In genomic region chr2:108968619-108969018, GRCh38 we compare ENCODE assay signal across 1 cellular context.
TF ChIP-seq lines count a peak whose summit lies in the region.

No MANE protein-coding gene starts in this region.

TF ChIP-seq in WTC11, 78 proteins besides CTCF, POLR2A, EP300 and RAD21 (continued from another document):
- TF ChIP-seq IRF1 (CRISPR knock-in tag; IDR thresholded peaks at IDR 0.05), result no peak
- no peak for TF ChIP-seq JAZF1 (CRISPR knock-in tag; IDR thresholded peaks at IDR 0.05)
- TF ChIP-seq RELA (CRISPR knock-in tag; IDR thresholded peaks at IDR 0.05; ENCODE audit: borderline replicate concordance), result no peak
- no peak for TF ChIP-seq SMAD4 (CRISPR knock-in tag; IDR thresholded peaks at IDR 0.05)
- no peak for TF ChIP-seq FOXP4 (CRISPR knock-in tag; IDR thresholded peaks at IDR 0.05)
- no peak for TF ChIP-seq FOXK1 (CRISPR knock-in tag; IDR thresholded peaks at IDR 0.05)
